ENCODE assay signal across 8 cellular contexts in genomic region chr18:75478996-75479870, GRCh38. TPM values are rescaled to one million over a fixed set of nuclear protein-coding genes. Genes with fewer than 3 reads are reported as not detected.
DNase-seq lines count a peak whose midpoint lies in the region; ATAC-seq and FAIRE-seq lines count a peak whose summit lies in the region.

No MANE protein-coding gene starts in this region.

- H3K4me3 Mint-ChIP-seq in activated naive CD4-positive, alpha-beta T cell treated with anti-CD3 and anti-CD28 coated beads for 36 hours, result no peak overlapping the region

- no peak overlapping the region for H3K4me3 ChIP-seq in mesendoderm (ENCODE audit: low read length)

- H3K4me1 Mint-ChIP-seq in activated naive CD4-positive, alpha-beta T cell treated with anti-CD3 and anti-CD28 coated beads for 36 hours (ENCODE audit: low read depth), result peaks cover 5% of the 10 kb centered on the region

- DNase-seq in DMS114 treated with DMSO at 0.1 percent for 48 hours (lab: John Stamatoyannopoulos, UW; ENCODE audit: unreplicated experiment) (peak; percentile 8), Kasumi-1 (lab: John Stamatoyannopoulos, UW) (peak; percentile 84 to 85), RCC 7860 (ENCODE audit: low spot score) (peak; percentile 29), mesendoderm (peak; percentile 48)
- no peak for DNase-seq in activated naive CD4-positive, alpha-beta T cell treated with anti-CD3 and anti-CD28 coated beads for 36 hours

- no peak overlapping the region for H4K5ac ChIP-seq in mesendoderm (ENCODE audit: low read length)

- H3K4me2 ChIP-seq in mesendoderm (ENCODE audit: low read length), result no peak overlapping the region

- H3K27ac ChIP-seq in mesendoderm (ENCODE audit: low read depth, low read length), result no peak overlapping the region

- no peak overlapping the region for H2BK120ac ChIP-seq in mesendoderm (ENCODE audit: low read depth, low read length)

- WGBS in mesendoderm (ENCODE audit: extremely low coverage, insufficient coverage, low lambda C conversion rate), result no CpG with 5 or more reads among the region's 8 CpGs

- no peak overlapping the region for H3K23ac ChIP-seq in mesendoderm (ENCODE audit: low read length)

- no peak overlapping the region for H2BK5ac ChIP-seq in mesendoderm (ENCODE audit: low read length)

- intact Hi-C loops in activated naive CD4-positive, alpha-beta T cell treated with anti-CD3 and anti-CD28 coated beads for 36 hours (cut with micrococcal nuclease), result loop anchor here (1.0 to 10.0 kb wide), 6 partner anchors 232 to 866 kb away; no protein-coding TSS in a partner anchor

- H3K36me3 Mint-ChIP-seq in activated naive CD4-positive, alpha-beta T cell treated with anti-CD3 and anti-CD28 coated beads for 36 hours (ENCODE audit: low read depth), result no peaks in the 10 kb centered on the region

- H3K4ac ChIP-seq in mesendoderm (ENCODE audit: low read depth, low read length), result no peak overlapping the region

- no peaks in the 10 kb centered on the region for H3K79me1 ChIP-seq in mesendoderm (ENCODE audit: low read length)

- CTCF ChIA-PET in activated naive CD4-positive, alpha-beta T cell treated with anti-CD3 and anti-CD28 coated beads for 36 hours (lab: Charles Lee), result interaction anchor here (0.6 to 1.2 kb wide), 8 partner anchors 8 to 1126 kb away, joined by 3 to 5 read pairs (median 3); no protein-coding TSS in a partner anchor

- peaks cover 9% of the 10 kb centered on the region for H3K9me3 Mint-ChIP-seq in activated naive CD4-positive, alpha-beta T cell treated with anti-CD3 and anti-CD28 coated beads for 36 hours

- ATAC-seq in GM21390 (IDR thresholded peaks at IDR 0.05; ENCODE audit: unreplicated experiment), result peak; percentile 79
- no peak for ATAC-seq in GM21360 (IDR thresholded peaks at IDR 0.05; ENCODE audit: unreplicated experiment)

- H3K36me3 ChIP-seq in mesendoderm (ENCODE audit: control insufficient read depth, insufficient read depth, low read length), result no peaks in the 10 kb centered on the region

- no peak overlapping the region for H3K27ac Mint-ChIP-seq in activated naive CD4-positive, alpha-beta T cell treated with anti-CD3 and anti-CD28 coated beads for 36 hours

- H3K27me3 ChIP-seq in mesendoderm (ENCODE audit: insufficient read depth, low read length, poor library complexity), result no peaks in the 10 kb centered on the region

- H3K79me2 ChIP-seq in mesendoderm (ENCODE audit: control insufficient read depth, insufficient read depth, low read length), result no peaks in the 10 kb centered on the region

- FAIRE-seq in RCC 7860 (lab: Jason Lieb, UNC), result no peak
- peak; percentile 85 for FAIRE-seq in endometrium (lab: Jason Lieb, UNC)

- H3K4me1 ChIP-seq in mesendoderm (ENCODE audit: control insufficient read depth, low read depth, low read length), result no peaks in the 10 kb centered on the region

- H3K56ac ChIP-seq in mesendoderm (ENCODE audit: low read length), result no peak overlapping the region

- H3K18ac ChIP-seq in mesendoderm (ENCODE audit: low read length), result no peak overlapping the region

- H2BK15ac ChIP-seq in mesendoderm (replicated peaks; ENCODE audit: low read depth), result no peak overlapping the region

- no peak overlapping the region for H3K9ac ChIP-seq in mesendoderm (ENCODE audit: low read length)

- H4K8ac ChIP-seq in mesendoderm (ENCODE audit: low read depth, low read length), result no peak overlapping the region

- H2AK5ac ChIP-seq in mesendoderm (ENCODE audit: low read length), result no peak overlapping the region

- H3K27me3 Mint-ChIP-seq in activated naive CD4-positive, alpha-beta T cell treated with anti-CD3 and anti-CD28 coated beads for 36 hours (ENCODE audit: low read depth), result peaks cover 16% of the 10 kb centered on the region

RNA-seq across cellular contexts. Expression of gene SMIM21, which starts 51.7 kb away (rescaled TPM):
- not detected for polyA plus RNA-seq in mesendoderm (2013, experiment 1 of 2)
- not detected for polyA plus RNA-seq in mesendoderm (2013, experiment 2 of 2)
- not detected for total RNA-seq in activated naive CD4-positive, alpha-beta T cell treated with anti-CD3 and anti-CD28 coated beads for 36 hours
